ENCODE assay signal across 8 cellular contexts in the genomic region with DNA sequence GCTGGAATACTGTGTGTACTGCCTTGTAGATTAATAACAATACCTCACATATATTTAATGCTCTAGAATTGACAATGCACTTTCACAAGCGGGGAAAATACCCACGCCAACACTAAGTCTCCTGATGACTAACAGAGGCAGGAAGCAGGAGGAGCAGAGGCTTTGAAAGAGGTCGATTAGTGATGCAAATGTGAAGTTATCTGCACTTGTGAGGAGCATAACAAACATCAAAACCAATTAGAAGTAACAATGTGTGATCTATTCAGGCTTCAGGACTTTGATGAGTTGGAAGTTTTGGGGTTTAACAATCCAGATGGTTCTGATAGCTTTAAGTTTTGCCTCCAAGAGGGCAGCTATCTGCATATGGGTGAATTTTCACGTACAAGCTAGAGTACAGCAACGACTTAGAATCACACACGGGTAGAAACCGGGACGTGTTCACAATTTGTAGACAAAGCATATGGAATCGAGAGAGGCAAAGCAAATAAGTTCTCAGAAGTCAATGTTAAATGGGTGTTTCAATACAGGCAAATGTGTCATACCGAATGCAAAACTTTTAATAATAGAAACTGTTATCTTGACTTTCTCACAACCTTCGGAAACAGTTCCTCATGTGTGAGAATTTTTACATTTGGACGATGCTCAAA.
DNase-seq lines count a peak whose midpoint lies in the region; ATAC-seq, FAIRE-seq and TF ChIP-seq lines count a peak whose summit lies in the region.

No MANE protein-coding gene starts in this region.

- no peaks in the 10 kb centered on the region for H3K27me3 Mint-ChIP-seq in stimulated activated naive B cell treated with anti-CD40 and anti-IgM and Interleukin-4, amounts not matched to agents 10 μg/mL and 1 μg/mL and 100 μg/mL, for 72 hours

- H3K36me3 Mint-ChIP-seq in stimulated activated naive B cell treated with anti-CD40 and anti-IgM and Interleukin-4, amounts not matched to agents 10 μg/mL and 1 μg/mL and 100 μg/mL, for 72 hours = peaks cover 19 to 54% of the 10 kb centered on the region in 2 donors

- H3K27ac Mint-ChIP-seq in stimulated activated naive B cell treated with anti-CD40 and anti-IgM and Interleukin-4, amounts not matched to agents 10 μg/mL and 1 μg/mL and 100 μg/mL, for 72 hours = peak overlapping the region; percentile 95

- peaks cover 3 to 6% of the 10 kb centered on the region in 2 donors for H3K9me3 Mint-ChIP-seq in stimulated activated naive B cell treated with anti-CD40 and anti-IgM and Interleukin-4, amounts not matched to agents 10 μg/mL and 1 μg/mL and 100 μg/mL, for 72 hours

- no peak overlapping the region for H3K4me3 ChIP-seq in foreskin fibroblast (ENCODE audit: low read depth in 1 of 2, low read length in 2 of 2)

- H3K4me1 Mint-ChIP-seq in stimulated activated naive B cell treated with anti-CD40 and anti-IgM and Interleukin-4, amounts not matched to agents 10 μg/mL and 1 μg/mL and 100 μg/mL, for 72 hours = peaks cover 54 to 81% of the 10 kb centered on the region in 2 donors

- no peak for TF ChIP-seq CTCF in foreskin fibroblast (IDR thresholded peaks at IDR 0.05; ENCODE audit: low read depth, low read length)

- ATAC-seq in GM19035 (IDR thresholded peaks at IDR 0.05; ENCODE audit: unreplicated experiment) (peak; percentile 46), HG03066 (IDR thresholded peaks at IDR 0.05; ENCODE audit: low read depth, unreplicated experiment) (peak; percentile 33)
- ATAC-seq in stimulated activated naive B cell treated with anti-CD40 and anti-IgM and Interleukin-4, amounts not matched to agents 10 μg/mL and 1 μg/mL and 100 μg/mL, for 72 hours (replicated peaks) = peak; percentile 80 to 81

- no peak for FAIRE-seq in urothelium cell line (lab: Jason Lieb, UNC)

- peak overlapping the region; percentile 58 to 73 for H3K4me3 Mint-ChIP-seq in stimulated activated naive B cell treated with anti-CD40 and anti-IgM and Interleukin-4, amounts not matched to agents 10 μg/mL and 1 μg/mL and 100 μg/mL, for 72 hours

- DNase-seq in activated CD4-positive, alpha-beta T cell treated with anti-CD3 and anti-CD28 coated beads, Interleukin-2, amount 50 U/mL, for 48 hours = peak; percentile 54 to 68
- DNase-seq in foreskin fibroblast (peak; percentile 20 to 49), NCI-H510A treated with DMSO at 0.1 percent for 48 hours (lab: John Stamatoyannopoulos, UW) (no peak), NCI-H2081 (lab: John Stamatoyannopoulos, UW) (no peak), urothelium cell line (ENCODE audit: low spot score) (no peak)
- DNase-seq in stimulated activated naive B cell treated with anti-CD40 and anti-IgM and Interleukin-4, amounts not matched to agents 10 μg/mL and 1 μg/mL and 100 μg/mL, for 72 hours = peak; percentile 68

Comparison
In these comparisons a context has a peak if more than half of its experiments do, and no peak if none do; other contexts are left out.
1. DNase-seq: peak in activated CD4-positive, alpha-beta T cell treated with anti-CD3 and anti-CD28 coated beads, Interleukin-2, amount 50 U/mL, for 48 hours (2 of 2), foreskin fibroblast (2 of 2) and stimulated activated naive B cell treated with anti-CD40 and anti-IgM and Interleukin-4, amounts not matched to agents 10 μg/mL and 1 μg/mL and 100 μg/mL, for 72 hours (single experiment); none in NCI-H510A treated with DMSO at 0.1 percent for 48 hours (single experiment), NCI-H2081 (0 of 2) and urothelium cell line (single experiment).
2. Peak in every context shown above with its lines, with median percentiles within 50 percentile points of each other: ATAC-seq.